Comparison of ENCODE assay signal across 27 cellular contexts in the genomic region with DNA sequence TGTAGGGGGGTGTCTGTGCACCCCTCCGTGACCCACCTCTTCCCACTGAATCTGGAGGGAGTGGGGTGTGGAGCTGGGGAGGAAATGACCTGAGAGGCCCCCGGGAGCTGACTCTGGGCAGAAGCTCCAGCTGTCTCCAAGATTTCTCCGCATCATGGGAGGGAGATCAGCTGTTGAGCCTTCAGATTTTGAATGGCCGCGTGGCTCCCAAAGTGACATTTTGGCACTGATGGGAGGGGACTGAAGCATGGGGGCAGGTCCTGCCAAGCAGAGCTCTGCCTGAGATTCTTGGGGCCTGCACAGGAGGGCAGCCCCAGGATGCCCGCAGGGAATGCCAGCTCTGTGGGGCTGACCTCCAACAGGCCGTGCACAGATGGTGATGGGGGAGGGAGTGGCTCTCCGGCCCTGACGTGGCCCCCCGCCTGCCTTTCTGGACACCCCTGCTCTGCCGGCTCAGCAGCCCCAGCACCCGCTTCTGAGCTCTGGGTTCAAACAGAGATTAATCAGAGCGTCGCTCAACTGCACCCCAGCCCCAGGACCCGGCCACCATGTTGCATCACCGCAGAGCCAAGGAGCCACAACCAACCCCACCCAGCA. TPM values are rescaled to one million over a fixed set of nuclear protein-coding genes. Genes with fewer than 3 reads are reported as not detected.
"Had no signal": no experiment of that assay in that cellular context is flagged by ENCODE, and none has a peak within 500 bp of the region (broad histone marks: within the 10 kb centered on the region; RNA-seq: fewer than 3 reads in every experiment).

No MANE protein-coding gene starts in this region.

- H3K27ac ChIP-seq: SK-N-MC had no signal

- FAIRE-seq: astrocyte, RCC 7860, TTC549 had no signal

- ATAC-seq: activated T-helper 17 cell treated with anti-CD3 and anti-CD28 coated beads, Interleukin-2, amount 50 U/mL, for 72 hours; T-cell had no signal

- DNase-seq: activated CD4-positive, alpha-beta memory T cell treated with anti-CD3 and anti-CD28 coated beads for 36 hours; activated CD4-positive, alpha-beta T cell treated with anti-CD3 and anti-CD28 coated beads, Interleukin-2, amount 10 ng/mL, durations not matched to agents 7 days and 5 days; activated CD4-positive, CD25-positive, alpha-beta regulatory T cell; activated gamma-delta T cell; activated naive CD4-positive, alpha-beta T cell treated with anti-CD3 and anti-CD28 coated beads for 36 hours; activated T-cell treated with anti-CD3 and anti-CD28 coated beads for 4 hours; activated T-cell treated with anti-CD3 and anti-CD28 coated beads, Interleukin-2, amount 50 U/mL, for 48 hours; amygdala; NCI-H1105 treated with DMSO at 0.1 percent for 48 hours; NCI-H1436 treated with DMSO at 0.1 percent for 48 hours; NCI-H187; NCI-H2081; NCI-H510A treated with DMSO at 0.1 percent for 48 hours; NCI-H69; NK-92 treated with Interleukin-12 subunit alpha and Interleukin-12 subunit beta, amount 100 ng/mL, for 24 hours; T-cell; T-helper 2 cell; T1000 had no signal

- H3K36me3 Mint-ChIP-seq: activated CD4-positive, alpha-beta memory T cell treated with anti-CD3 and anti-CD28 coated beads for 36 hours; activated naive CD8-positive, alpha-beta T cell; brain; T-cell had no signal

- H3K27ac Mint-ChIP-seq: activated CD4-positive, alpha-beta memory T cell treated with anti-CD3 and anti-CD28 coated beads for 36 hours; activated CD4-positive, alpha-beta T cell treated with anti-CD3 and anti-CD28 coated beads, Interleukin-2, amount 10 ng/mL, durations not matched to agents 7 days and 5 days; activated naive CD4-positive, alpha-beta T cell treated with anti-CD3 and anti-CD28 coated beads for 36 hours; activated naive CD8-positive, alpha-beta T cell; activated T-helper 17 cell treated with anti-CD3 and anti-CD28 coated beads, Interleukin-2, amount 50 U/mL, for 72 hours; brain; T-cell had no signal

- H3K4me3 Mint-ChIP-seq: activated CD4-positive, alpha-beta memory T cell treated with anti-CD3 and anti-CD28 coated beads for 36 hours; activated CD4-positive, alpha-beta T cell treated with anti-CD3 and anti-CD28 coated beads, Interleukin-2, amount 10 ng/mL, durations not matched to agents 7 days and 5 days; activated naive CD4-positive, alpha-beta T cell treated with anti-CD3 and anti-CD28 coated beads for 36 hours; activated naive CD8-positive, alpha-beta T cell; activated T-helper 17 cell treated with anti-CD3 and anti-CD28 coated beads, Interleukin-2, amount 50 U/mL, for 72 hours; brain; central memory CD8-positive, alpha-beta T cell; T-cell had no signal

- H3K4me3 ChIP-seq: SK-N-MC had no signal

- H3K9me3 Mint-ChIP-seq: activated CD4-positive, alpha-beta memory T cell treated with anti-CD3 and anti-CD28 coated beads for 36 hours; activated CD4-positive, alpha-beta T cell treated with anti-CD3 and anti-CD28 coated beads, Interleukin-2, amount 10 ng/mL, durations not matched to agents 7 days and 5 days; activated naive CD4-positive, alpha-beta T cell treated with anti-CD3 and anti-CD28 coated beads for 36 hours; activated T-helper 17 cell treated with anti-CD3 and anti-CD28 coated beads, Interleukin-2, amount 50 U/mL, for 72 hours; brain; central memory CD8-positive, alpha-beta T cell; T-cell had no signal

- H3K4me1 Mint-ChIP-seq: activated CD4-positive, alpha-beta T cell treated with anti-CD3 and anti-CD28 coated beads, Interleukin-2, amount 10 ng/mL, durations not matched to agents 7 days and 5 days; activated T-helper 17 cell treated with anti-CD3 and anti-CD28 coated beads, Interleukin-2, amount 50 U/mL, for 72 hours; central memory CD8-positive, alpha-beta T cell had no signal

RNA-seq across cellular contexts. Expression of a gene that starts 28.2 kb away (rescaled TPM):
- total RNA-seq: activated CD4-positive, alpha-beta memory T cell treated with anti-CD3 and anti-CD28 coated beads for 36 hours; activated CD4-positive, alpha-beta T cell treated with anti-CD3 and anti-CD28 coated beads, Interleukin-2, amount 10 ng/mL, durations not matched to agents 7 days and 5 days; activated CD8-positive, alpha-beta memory T cell treated with anti-CD3 and anti-CD28 coated beads for 36 hours; activated naive CD4-positive, alpha-beta T cell treated with anti-CD3 and anti-CD28 coated beads for 36 hours; activated T-helper 17 cell treated with anti-CD3 and anti-CD28 coated beads, Interleukin-2, amount 50 U/mL, for 72 hours; astrocyte had no signal

RNA-seq across cellular contexts. Expression of a gene that starts 43.6 kb away (rescaled TPM):
- total RNA-seq: activated CD4-positive, alpha-beta memory T cell treated with anti-CD3 and anti-CD28 coated beads for 36 hours; activated CD4-positive, alpha-beta T cell treated with anti-CD3 and anti-CD28 coated beads, Interleukin-2, amount 10 ng/mL, durations not matched to agents 7 days and 5 days; activated CD8-positive, alpha-beta memory T cell treated with anti-CD3 and anti-CD28 coated beads for 36 hours; activated naive CD4-positive, alpha-beta T cell treated with anti-CD3 and anti-CD28 coated beads for 36 hours; astrocyte had no signal

RNA-seq across cellular contexts. Expression of a gene that starts 54.1 kb away (rescaled TPM):
- total RNA-seq: activated CD4-positive, alpha-beta memory T cell treated with anti-CD3 and anti-CD28 coated beads for 36 hours; activated CD4-positive, alpha-beta T cell treated with anti-CD3 and anti-CD28 coated beads, Interleukin-2, amount 10 ng/mL, durations not matched to agents 7 days and 5 days; activated CD8-positive, alpha-beta memory T cell treated with anti-CD3 and anti-CD28 coated beads for 36 hours; activated naive CD4-positive, alpha-beta T cell treated with anti-CD3 and anti-CD28 coated beads for 36 hours; activated T-helper 17 cell treated with anti-CD3 and anti-CD28 coated beads, Interleukin-2, amount 50 U/mL, for 72 hours; astrocyte had no signal
